8 cellular contexts compared by ENCODE assay signal in genomic region chr14:36105401-36105800, GRCh38.
DNase-seq lines count a peak whose midpoint lies in the region; ATAC-seq and TF ChIP-seq lines count a peak whose summit lies in the region.
"Had no signal": no experiment of that assay in that cellular context is flagged by ENCODE, and none has a peak within 500 bp of the region (broad histone marks: within the 10 kb centered on the region; RNA-seq: fewer than 3 reads in every experiment).

No MANE protein-coding gene starts in this region.

- intact Hi-C loops in activated naive CD4-positive, alpha-beta T cell treated with anti-CD3 and anti-CD28 coated beads for 36 hours (cut with micrococcal nuclease) = no loop called here

- H3K9me3 Mint-ChIP-seq in neural crest cell = no peaks in the 10 kb centered on the region
- H3K9me3 Mint-ChIP-seq in activated naive CD4-positive, alpha-beta T cell treated with anti-CD3 and anti-CD28 coated beads for 36 hours = no peaks in the 10 kb centered on the region

- CTCF ChIA-PET in activated naive CD4-positive, alpha-beta T cell treated with anti-CD3 and anti-CD28 coated beads for 36 hours (lab: Charles Lee) = interaction anchor here (2.0 to 2.5 kb wide), 2 partner anchors 35 to 269 kb away, joined by 5 to 11 read pairs; no protein-coding TSS in a partner anchor

- H3K4me3 Mint-ChIP-seq in neural crest cell = no peak overlapping the region
- no peak overlapping the region for H3K4me3 Mint-ChIP-seq in activated naive CD4-positive, alpha-beta T cell treated with anti-CD3 and anti-CD28 coated beads for 36 hours

- ATAC-seq in GM19324 (IDR thresholded peaks at IDR 0.05; ENCODE audit: low FRiP score, unreplicated experiment) = no peak

- peaks cover 77% of the 10 kb centered on the region for H3K27me3 Mint-ChIP-seq in neural crest cell (ENCODE audit: low read depth)
- H3K27me3 Mint-ChIP-seq in activated naive CD4-positive, alpha-beta T cell treated with anti-CD3 and anti-CD28 coated beads for 36 hours (ENCODE audit: low read depth) = peaks cover 25% of the 10 kb centered on the region

- TF ChIP-seq CTCF in GM12872 (IDR thresholded peaks at IDR 0.05; ENCODE audit: insufficient read depth, low read depth, low read length) (peak; percentile 27; the same call in 2 of the 3 replicates), neural crest cell (conservative IDR thresholded peaks at IDR 0.05) (peak; percentile 26)

- H3K27ac Mint-ChIP-seq in neural crest cell (ENCODE audit: unreplicated experiment) = no peak overlapping the region
- H3K27ac Mint-ChIP-seq in activated naive CD4-positive, alpha-beta T cell treated with anti-CD3 and anti-CD28 coated beads for 36 hours = no peak overlapping the region

- peak; percentile 56 for DNase-seq in NCI-H1105 treated with DMSO at 0.1 percent for 48 hours (lab: John Stamatoyannopoulos, UW)
- peak; percentile 42 for DNase-seq in astrocyte of the hippocampus (ENCODE audit: low read depth, low spot score)
- no peak for DNase-seq in neural crest cell (ENCODE audit: low read depth, low spot score)
- DNase-seq in activated naive CD4-positive, alpha-beta T cell treated with anti-CD3 and anti-CD28 coated beads for 36 hours = no peak
- DNase-seq in activated CD4-positive, CD25-positive, alpha-beta regulatory T cell treated with anti-CD3 and anti-CD28 coated beads, Interleukin-2, amount 50 U/mL, for 72 hours = no peak
- DNase-seq: activated effector memory CD4-positive, alpha-beta T cell treated with Interleukin-2 at 50 U/mL for 16 hours had no signal

- no peaks in the 10 kb centered on the region for H3K36me3 Mint-ChIP-seq in neural crest cell (ENCODE audit: low read depth)
- no peaks in the 10 kb centered on the region for H3K36me3 Mint-ChIP-seq in activated naive CD4-positive, alpha-beta T cell treated with anti-CD3 and anti-CD28 coated beads for 36 hours (ENCODE audit: low read depth)

- no peaks in the 10 kb centered on the region for H3K4me1 Mint-ChIP-seq in neural crest cell
- no peaks in the 10 kb centered on the region for H3K4me1 Mint-ChIP-seq in activated naive CD4-positive, alpha-beta T cell treated with anti-CD3 and anti-CD28 coated beads for 36 hours (ENCODE audit: low read depth)

Comparison
In these comparisons a context has a peak if more than half of its experiments do, and no peak if none do; other contexts are left out.
1. DNase-seq: peak in NCI-H1105 treated with DMSO at 0.1 percent for 48 hours (single experiment) and astrocyte of the hippocampus (single experiment); none in neural crest cell (single experiment), activated naive CD4-positive, alpha-beta T cell treated with anti-CD3 and anti-CD28 coated beads for 36 hours (single experiment) and activated CD4-positive, CD25-positive, alpha-beta regulatory T cell treated with anti-CD3 and anti-CD28 coated beads, Interleukin-2, amount 50 U/mL, for 72 hours (single experiment).